In genomic region chr22:20777420-20778177, GRCh38 we compare ENCODE assay signal across 8 cellular contexts. TPM values are rescaled to one million over a fixed set of nuclear protein-coding genes. Genes with fewer than 3 reads are reported as not detected.
DNase-seq lines count a peak whose midpoint lies in the region; ATAC-seq and TF ChIP-seq lines count a peak whose summit lies in the region.

No MANE protein-coding gene starts in this region.

- no peaks in the 10 kb centered on the region for H3K27me3 ChIP-seq in brain microvascular endothelial cell (replicated peaks)
- no peaks in the 10 kb centered on the region for H3K27me3 ChIP-seq in mesenchymal stem cell (ENCODE audit: control insufficient read depth in 1 of 2, insufficient read depth in 1 of 2, low read length in 2 of 2)

- no peaks in the 10 kb centered on the region for H3K9me3 ChIP-seq in mesenchymal stem cell (ENCODE audit: control insufficient read depth, low read length)

- no peak overlapping the region for H2BK120ac ChIP-seq in mesenchymal stem cell (ENCODE audit: low read depth, low read length)

- peak overlapping the region in 1 of 2 experiments; percentile 39 for H2BK12ac ChIP-seq in mesenchymal stem cell (ENCODE audit: low read length in 2 of 2)

- H3K4me3 ChIP-seq in NB4 (ENCODE audit: low read depth, low read length) (no peak overlapping the region), brain microvascular endothelial cell (ENCODE audit: low read depth, low read length) (no peak overlapping the region), mesenchymal stem cell (ENCODE audit: insufficient read depth in 1 of 2, low read depth in 1 of 2, low read length in 2 of 2) (no peak overlapping the region)

- no peak for TF ChIP-seq POLR2A in NB4 (IDR thresholded peaks at IDR 0.05; ENCODE audit: extremely low read depth, insufficient read length)

- TF ChIP-seq CTCF in NB4 (IDR thresholded peaks at IDR 0.05; ENCODE audit: low read depth, low read length) (no peak), brain microvascular endothelial cell (IDR thresholded peaks at IDR 0.05; ENCODE audit: low read depth, low read length, missing control alignments) (peak; percentile 22)

- H3K14ac ChIP-seq in mesenchymal stem cell (ENCODE audit: low read length in 2 of 2), result no peak overlapping the region

- H3K4me2 ChIP-seq in mesenchymal stem cell (ENCODE audit: low read length, poor library complexity, severe bottlenecking), result no peak overlapping the region

- no peak overlapping the region for H4K91ac ChIP-seq in mesenchymal stem cell (ENCODE audit: low read length)

- no peak overlapping the region for H2AFZ ChIP-seq in mesenchymal stem cell (ENCODE audit: low read depth, low read length)

- H3K9ac ChIP-seq in mesenchymal stem cell (ENCODE audit: low read length), result peak overlapping the region; percentile 25

- no peak overlapping the region for H2BK15ac ChIP-seq in mesenchymal stem cell (ENCODE audit: low read depth, poor library complexity, severe bottlenecking)

- WGBS in mesenchymal stem cell, result 84% methylated on average over 8 of the region's 10 CpGs

- H3K4me1 ChIP-seq in mesenchymal stem cell (ENCODE audit: control insufficient read depth, insufficient read depth, low read depth, low read length), result peaks cover 2% of the 10 kb centered on the region

- H3K23ac ChIP-seq in mesenchymal stem cell (ENCODE audit: low read length in 2 of 2), result no peak overlapping the region

- H3K27ac ChIP-seq in brain microvascular endothelial cell (peak overlapping the region; percentile 70), mesenchymal stem cell (ENCODE audit: low read length, poor library complexity, severe bottlenecking) (no peak overlapping the region)

- no peak for ATAC-seq in HG03520 (IDR thresholded peaks at IDR 0.05; ENCODE audit: unreplicated experiment)

- H2BK5ac ChIP-seq in mesenchymal stem cell (ENCODE audit: low read depth, low read length, poor library complexity, severe bottlenecking), result no peak overlapping the region

- no peak overlapping the region for H3K18ac ChIP-seq in mesenchymal stem cell (ENCODE audit: low read depth in 1 of 2, low read length in 2 of 2)

- in situ Hi-C loops in brain microvascular endothelial cell (cut with HindIII; ENCODE audit: low pct_ligation_motif_present, low sequenced_read_pairs), result no loop called here

- no peak overlapping the region for H2AK5ac ChIP-seq in mesenchymal stem cell (ENCODE audit: low read length, severe bottlenecking)

- peaks cover 2% of the 10 kb centered on the region for H3K36me3 ChIP-seq in brain microvascular endothelial cell (replicated peaks)
- peaks cover 24 to 47% of the 10 kb centered on the region in 2 experiments for H3K36me3 ChIP-seq in mesenchymal stem cell (ENCODE audit: control insufficient read depth in 1 of 2, insufficient read depth in 2 of 2, low read depth in 1 of 2, low read length in 2 of 2)

- H4K8ac ChIP-seq in mesenchymal stem cell (ENCODE audit: low read length), result no peak overlapping the region

- DNase-seq in COR-L47 (lab: John Stamatoyannopoulos, UW), result peak; percentile 76
- peak; percentile 78 for DNase-seq in NB4 (ENCODE audit: low read depth)
- peak; percentile 84 for DNase-seq in brain microvascular endothelial cell
- DNase-seq in mesenchymal stem cell, result peak; percentile 88
- no peak for DNase-seq in iPS-NIHi11 (ENCODE audit: low spot score)
- no peak for DNase-seq in occipital lobe (lab: John Stamatoyannopoulos, UW)
- no peak for DNase-seq in effector CD8-positive, alpha-beta T cell (lab: John Stamatoyannopoulos, UW)

- no peak overlapping the region for H3K4ac ChIP-seq in mesenchymal stem cell (ENCODE audit: low read depth in 1 of 2, low read length in 2 of 2)

- H3K79me1 ChIP-seq in mesenchymal stem cell (replicated peaks; ENCODE audit: low read length, poor library complexity, severe bottlenecking), result peaks cover 2% of the 10 kb centered on the region

RNA-seq across cellular contexts. Expression of gene SERPIND1, which starts 3.7 kb away (rescaled TPM):
- 0.06 TPM for polyA plus RNA-seq in mesenchymal stem cell (2013, experiment 1 of 2)
- 0.05 TPM for polyA plus RNA-seq in mesenchymal stem cell (2013, experiment 2 of 2)
- 2.7 TPM for total RNA-seq in occipital lobe

Comparison
In these comparisons a context has a peak if more than half of its experiments do, and no peak if none do; other contexts are left out.
1. DNase-seq: peak in COR-L47 (single experiment), NB4 (single experiment), brain microvascular endothelial cell (single experiment) and mesenchymal stem cell (single experiment); none in iPS-NIHi11 (single experiment), occipital lobe (single experiment) and effector CD8-positive, alpha-beta T cell (single experiment).